In genomic region chr2:231545105-231545902, GRCh38 we compare ENCODE assay signal across 9 cellular contexts. TPM values are rescaled to one million over a fixed set of nuclear protein-coding genes. Genes with fewer than 3 reads are reported as not detected.
DNase-seq lines count a peak whose midpoint lies in the region; ATAC-seq, FAIRE-seq and TF ChIP-seq lines count a peak whose summit lies in the region.
"Had no signal": no experiment of that assay in that cellular context is flagged by ENCODE, and none has a peak within 500 bp of the region (broad histone marks: within the 10 kb centered on the region; RNA-seq: fewer than 3 reads in every experiment).

No MANE protein-coding gene starts in this region.

- in situ Hi-C loops in Panc1 (cut with HindIII; ENCODE audit: low pct_unique_long_range_greater_than_20kb, low sequenced_read_pairs) = no loop called here

- 31% methylated on average over 14 of the region's 14 CpGs for WGBS in upper lobe of left lung, 2 donors

- no peaks in the 10 kb centered on the region for H3K27me3 ChIP-seq in Panc1 (ENCODE audit: control insufficient read depth, insufficient read depth, low read length)
- no peaks in the 10 kb centered on the region for H3K27me3 ChIP-seq in upper lobe of left lung

- H3K4me1 ChIP-seq in Panc1 (ENCODE audit: control insufficient read depth, insufficient read depth, low read length) (peaks cover 8% of the 10 kb centered on the region; the same call in 1 of the 2 replicates), mucosa of descending colon (ENCODE audit: low read depth) (no peaks in the 10 kb centered on the region), upper lobe of left lung (peaks cover 16 to 32% (median 25%) of the 10 kb centered on the region in 4 donors)

- CTCF ChIA-PET in Panc1 (lab: Charles Lee) = interaction anchor here (0.6 to 1.5 kb wide), 2 partner anchors 14 to 56 kb away, joined by 3 to 8 read pairs; no protein-coding TSS in a partner anchor

- H3K4me3 ChIP-seq in Panc1 (ENCODE audit: low read depth in 2 of 2, low read length in 2 of 2) = no peak overlapping the region
- no peak overlapping the region for H3K4me3 ChIP-seq in mucosa of descending colon
- H3K4me3 ChIP-seq in upper lobe of left lung = no peak overlapping the region

- H3K36me3 ChIP-seq in Panc1 (ENCODE audit: control insufficient read depth, insufficient read depth, low read length) (no peaks in the 10 kb centered on the region), mucosa of descending colon (ENCODE audit: low read depth) (no peaks in the 10 kb centered on the region), upper lobe of left lung (no peaks in the 10 kb centered on the region)

- DNase-seq in Panc1 (ENCODE audit: low read depth, low spot score) = no peak
- DNase-seq in astrocyte of the hippocampus (ENCODE audit: low read depth, low spot score) = peak; percentile 77
- DNase-seq in mucosa of descending colon = peak in 2 of 3 donors; percentile 42 to 61
- DNase-seq in upper lobe of left lung = peak in 1 of 2 donors; percentile 78
- no peak for DNase-seq in frontal cortex (ENCODE audit: low spot score in 2 of 2)
- no peak for DNase-seq in cerebellar nuclear complex (lab: John Stamatoyannopoulos, UW)

- no peak for FAIRE-seq in frontal cortex (lab: Jason Lieb, UNC)

- TF ChIP-seq CTCF in Panc1 (IDR thresholded peaks at IDR 0.05) (no peak), mucosa of descending colon (IDR thresholded peaks at IDR 0.05) (no peak), upper lobe of left lung (IDR thresholded peaks at IDR 0.05) (no peak)

- TF ChIP-seq POLR2A in upper lobe of left lung (IDR thresholded peaks at IDR 0.05) = no peak

- intact Hi-C loops in Panc1 (cut with micrococcal nuclease; ENCODE audit: unreplicated experiment) (no loop called here), mucosa of descending colon (cut with DNase I, micrococcal nuclease) (no loop called here)

- H3K27ac ChIP-seq in Panc1 (ENCODE audit: low read length) = peak overlapping the region; percentile 8
- peak overlapping the region; percentile 50 to 86 (median 78) for H3K27ac ChIP-seq in upper lobe of left lung

- peak in 1 of 4 donors; percentile 56 for TF ChIP-seq EP300 in upper lobe of left lung (IDR thresholded peaks at IDR 0.05)

- H3K9me3 ChIP-seq in Panc1 (ENCODE audit: control insufficient read depth, insufficient read depth, low read depth, low read length) (peaks cover 6% of the 10 kb centered on the region; the same call in 1 of the 2 replicates), mucosa of descending colon (peaks cover 4% of the 10 kb centered on the region), upper lobe of left lung (peaks cover 0 to 13% (median 8%) of the 10 kb centered on the region in 4 donors)

- ATAC-seq in GM18873 (IDR thresholded peaks at IDR 0.05; ENCODE audit: low FRiP score, unreplicated experiment) = peak; percentile 98
- peak; percentile 91 for ATAC-seq in HG02970 (IDR thresholded peaks at IDR 0.05; ENCODE audit: low FRiP score, unreplicated experiment)
- peak; percentile 82 for ATAC-seq in Panc1
- peak; percentile 86 for ATAC-seq in mucosa of descending colon
- peak; percentile 90 to 91 for ATAC-seq in upper lobe of left lung (ENCODE audit: low FRiP score in 2 of 2)

- POLR2A ChIA-PET in Panc1 (lab: Charles Lee) = no interaction called here

- no TSS peak for BruUV-seq in Panc1 (replicated peaks; lab: Mats Ljungman, UMichigan)

RNA-seq across cellular contexts. Expression of gene NMUR1, which starts 15.1 kb away (rescaled TPM):
- total RNA-seq in Panc1 (2021; ENCODE audit: unreplicated experiment) = 0.28 TPM
- 0.62 TPM for polyA plus RNA-seq in Panc1 (2012; ENCODE audit: insufficient read length)
- total RNA-seq in mucosa of descending colon = 1 to 10 TPM in 1 of 3 donors, under 1 TPM in 2; 0.57 to 1.2 (median 0.87) TPM
- 1 to 10 TPM; 1.1 to 2.4 (median 1.9) TPM for total RNA-seq in upper lobe of left lung
- 0.41 TPM for total RNA-seq in frontal cortex

RNA-seq across cellular contexts. Expression of gene TEX44, which starts 47.4 kb away (rescaled TPM):
- not detected for total RNA-seq in Panc1 (2021; ENCODE audit: unreplicated experiment)
- polyA plus RNA-seq in Panc1 (2012; ENCODE audit: insufficient read length) = not detected
- not detected for total RNA-seq in mucosa of descending colon
- total RNA-seq in upper lobe of left lung = not detected
- total RNA-seq in frontal cortex = not detected
- total RNA-seq: temporal lobe had no signal

Comparison
In these comparisons a context has a peak if more than half of its experiments do, and no peak if none do; other contexts are left out.
1. DNase-seq: peak in astrocyte of the hippocampus (single experiment) and mucosa of descending colon (2 of 3); none in Panc1 (single experiment), frontal cortex (0 of 2) and cerebellar nuclear complex (0 of 2).
2. Peak in every context shown above with its lines, with median percentiles within 50 percentile points of each other: ATAC-seq.